Comparison of ENCODE assay signal across 16 cellular contexts in genomic region chr10:87974769-87975168, GRCh38.
A peak's percentile ranks its signal among the peaks of the same experiment; 100 is the strongest.
DNase-seq lines count a peak whose midpoint lies in the region; ATAC-seq, FAIRE-seq and TF ChIP-seq lines count a peak whose summit lies in the region.
"Had no signal": no experiment of that assay in that cellular context is flagged by ENCODE, and none has a peak within 500 bp of the region (broad histone marks: within the 10 kb centered on the region; RNA-seq: fewer than 3 reads in every experiment).

No MANE protein-coding gene starts in this region.

- H2AK9ac ChIP-seq in IMR-90 (replicated peaks; ENCODE audit: low read depth, low read length, poor library complexity) = no peak overlapping the region

- no peaks in the 10 kb centered on the region for H3K36me3 ChIP-seq in IMR-90 (ENCODE audit: control insufficient read depth, insufficient read depth, low read length)
- H3K36me3 ChIP-seq in iPS DF 6.9 (ENCODE audit: control insufficient read depth, insufficient read depth, low read length) = no peaks in the 10 kb centered on the region
- H3K36me3 ChIP-seq in neutrophil = no peaks in the 10 kb centered on the region
- H3K36me3 ChIP-seq in esophagus squamous epithelium = no peaks in the 10 kb centered on the region
- no peaks in the 10 kb centered on the region for H3K36me3 ChIP-seq in WERI-Rb-1

- H2AK5ac ChIP-seq in IMR-90 (ENCODE audit: low read depth, low read length) = no peak overlapping the region

- H4K20me1 ChIP-seq in IMR-90 (ENCODE audit: insufficient read depth, low read length) = no peaks in the 10 kb centered on the region

- H3K56ac ChIP-seq in IMR-90 (ENCODE audit: extremely low read depth, insufficient read depth, low read length) = no peak overlapping the region

- H3K4ac ChIP-seq in IMR-90 (ENCODE audit: low read depth, low read length) = no peak overlapping the region

- 0 out of 2 replicates have a peak overlapping the region, but pooled peaks have one; percentile 0 for H3K14ac ChIP-seq in IMR-90 (replicated peaks; ENCODE audit: low read depth, low read length)

- H3K27me3 ChIP-seq in IMR-90 (ENCODE audit: control insufficient read depth, insufficient read depth, low read length) (no peaks in the 10 kb centered on the region), iPS DF 6.9 (ENCODE audit: control insufficient read depth, insufficient read depth, low read length) (no peaks in the 10 kb centered on the region), neutrophil (no peaks in the 10 kb centered on the region), esophagus squamous epithelium (no peaks in the 10 kb centered on the region), WERI-Rb-1 (ENCODE audit: insufficient read depth, low read depth, severe bottlenecking) (no peaks in the 10 kb centered on the region)

- H4K5ac ChIP-seq in IMR-90 (ENCODE audit: low read depth, low read length) = no peak overlapping the region

- peak; percentile 24 for FAIRE-seq in GM18507 (lab: Jason Lieb, UNC)
- FAIRE-seq: H54 had no signal

- BruUV-seq in IMR-90 (replicated peaks; lab: Mats Ljungman, UMichigan) = no TSS peak

- no peak overlapping the region for H2AFZ ChIP-seq in IMR-90 (replicated peaks; ENCODE audit: low read length, poor library complexity)

- peaks cover 3% of the 10 kb centered on the region; the same call in 1 of the 2 replicates for H3K4me1 ChIP-seq in IMR-90 (ENCODE audit: control insufficient read depth, insufficient read depth, low read length)
- peaks cover 3% of the 10 kb centered on the region; the same call in 1 of the 2 replicates for H3K4me1 ChIP-seq in iPS DF 6.9 (ENCODE audit: control insufficient read depth, insufficient read depth, low read length)
- peaks cover 4 to 19% of the 10 kb centered on the region in 2 experiments for H3K4me1 ChIP-seq in neutrophil (ENCODE audit: control insufficient read depth in 1 of 2, insufficient read depth in 1 of 2, low read depth in 1 of 2, low read length in 1 of 2)
- H3K4me1 ChIP-seq in esophagus squamous epithelium = no peaks in the 10 kb centered on the region

- no peak for TF ChIP-seq CTCF in IMR-90 (conservative IDR thresholded peaks at IDR 0.05; ENCODE audit: low read depth, low read length)
- no peak for TF ChIP-seq CTCF in neutrophil (IDR thresholded peaks at IDR 0.05)
- no peak for TF ChIP-seq CTCF in esophagus squamous epithelium (IDR thresholded peaks at IDR 0.05)
- no peak for TF ChIP-seq CTCF in WERI-Rb-1 (IDR thresholded peaks at IDR 0.05; ENCODE audit: low read depth, low read length)

- no peak for ATAC-seq in IMR-90 (ENCODE audit: low read depth)

- H3K4me2 ChIP-seq in IMR-90 (ENCODE audit: low read depth, low read length) = no peak overlapping the region

- H4K91ac ChIP-seq in IMR-90 (ENCODE audit: insufficient read depth, low read depth, low read length) = no peak overlapping the region

- POLR2A ChIA-PET in IMR-90 (lab: Charles Lee; ENCODE audit: unreplicated experiment) = no interaction called here

- H2BK120ac ChIP-seq in IMR-90 (ENCODE audit: low read depth, low read length) = no peak overlapping the region

- in situ Hi-C loops in IMR-90 (cut with MboI; ENCODE audit: low sequenced_read_pairs) = no loop called here

- DNase-seq in GM18507 (ENCODE audit: extremely low spot score, insufficient read length, low read depth) = no peak
- DNase-seq in IMR-90 = no peak
- no peak for DNase-seq in iPS DF 6.9 (ENCODE audit: low read depth, low spot score)
- no peak for DNase-seq in posterior cingulate gyrus
- DNase-seq in esophagus squamous epithelium (lab: John Stamatoyannopoulos, UW) = no peak
- DNase-seq in WERI-Rb-1 = no peak
- DNase-seq: CD4-positive, CD25-positive, alpha-beta regulatory T cell; MV-4-11; NCI-H1417; NCI-H187 treated with DMSO at 0.1 percent for 48 hours; NCI-H446 treated with DMSO at 0.1 percent for 48 hours; NCI-H748 treated with DMSO at 0.1 percent for 48 hours; OCI-M1; SHP77 treated with DMSO at 0.1 percent for 48 hours had no signal

- TF ChIP-seq RAD21 in IMR-90 (IDR thresholded peaks at IDR 0.05; ENCODE audit: low read length) = no peak

- no peak overlapping the region for H3K4me3 ChIP-seq in IMR-90 (ENCODE audit: insufficient read depth, low read depth, low read length)
- H3K4me3 ChIP-seq in iPS DF 6.9 (ENCODE audit: low read length) = no peak overlapping the region
- H3K4me3 ChIP-seq in neutrophil (ENCODE audit: low read depth in 1 of 2, low read length in 1 of 2) = no peak overlapping the region
- no peak overlapping the region for H3K4me3 ChIP-seq in esophagus squamous epithelium
- H3K4me3 ChIP-seq in WERI-Rb-1 (ENCODE audit: low read depth, low read length) = no peak overlapping the region

- no peaks in the 10 kb centered on the region for H3K9me3 ChIP-seq in IMR-90 (ENCODE audit: control insufficient read depth, insufficient read depth, low read length)
- H3K9me3 ChIP-seq in iPS DF 6.9 (ENCODE audit: control insufficient read depth, insufficient read depth, low read length) = no peaks in the 10 kb centered on the region; the same call in 1 of the 2 replicates
- no peaks in the 10 kb centered on the region for H3K9me3 ChIP-seq in neutrophil
- H3K9me3 ChIP-seq in esophagus squamous epithelium = no peaks in the 10 kb centered on the region
- no peaks in the 10 kb centered on the region for H3K9me3 ChIP-seq in WERI-Rb-1 (ENCODE audit: severe bottlenecking)

- H2BK15ac ChIP-seq in IMR-90 (ENCODE audit: low read depth, low read length) = peak overlapping the region; percentile 42; the same call in 1 of the 3 replicates

- no peak overlapping the region; the same call in 1 of the 2 replicates for H3K23ac ChIP-seq in IMR-90 (ENCODE audit: low read depth, low read length)

- intact Hi-C loops in IMR-90 (cut with micrococcal nuclease) = loop anchor here (5.0 to 10.0 kb wide), 3 partner anchors 183 to 580 kb away; no protein-coding TSS in a partner anchor
- intact Hi-C loops in posterior cingulate gyrus (cut with DNase I) = no loop called here
- intact Hi-C loops in esophagus squamous epithelium (cut with DNase I) = no loop called here

- no CpG with 5 or more reads among the region's 1 CpG for WGBS in IMR-90 (ENCODE audit: extremely low coverage in 2 of 2, insufficient read length in 1 of 2), 2 experiments
- no CpG with 5 or more reads among the region's 1 CpG for WGBS in iPS DF 6.9 (ENCODE audit: insufficient coverage, insufficient read length)
- 88 to 100% methylated on average over 1 of the region's 1 CpG for WGBS in esophagus squamous epithelium, 2 donors

- TF ChIP-seq POLR2A in IMR-90 (IDR thresholded peaks at IDR 0.05; ENCODE audit: low read depth, low read length) = no peak
- no peak for TF ChIP-seq POLR2A in esophagus squamous epithelium (IDR thresholded peaks at IDR 0.05)

- H2BK20ac ChIP-seq in IMR-90 (ENCODE audit: low read depth, low read length) = no peak overlapping the region

- no peak overlapping the region for H2BK5ac ChIP-seq in IMR-90 (ENCODE audit: low read depth, low read length, poor library complexity, severe bottlenecking)

- H3K27ac ChIP-seq in IMR-90 (ENCODE audit: insufficient read depth, low read length) (no peak overlapping the region), iPS DF 6.9 (ENCODE audit: low read length) (peak overlapping the region; percentile 13), neutrophil (peak overlapping the region; percentile 66), esophagus squamous epithelium (no peak overlapping the region), WERI-Rb-1 (no peak overlapping the region)

- no peaks in the 10 kb centered on the region for H3K9me1 ChIP-seq in IMR-90 (ENCODE audit: insufficient read depth, low read length)

- CTCF ChIA-PET in IMR-90 (lab: Yijun Ruan, JAX) = no interaction called here

- H3K79me1 ChIP-seq in IMR-90 (ENCODE audit: low read depth in 1 of 2, low read length in 2 of 2) = no peaks in the 10 kb centered on the region

- H4K8ac ChIP-seq in IMR-90 (ENCODE audit: low read depth in 2 of 2, low read length in 2 of 2) = no peak overlapping the region; a peak in 1 of 4 replicates

- dilution Hi-C loops in IMR-90 (cut with HindIII; ENCODE audit: low sequenced_read_pairs, unreplicated experiment) = no loop called here

- H3K9ac ChIP-seq in IMR-90 (ENCODE audit: low read depth, low read length) = no peak overlapping the region

- H3K18ac ChIP-seq in IMR-90 (ENCODE audit: low read depth, low read length) = no peak overlapping the region

TF ChIP-seq in IMR-90, 13 proteins besides CTCF, POLR2A, EP300 and RAD21:
- TF ChIP-seq MAFK (IDR thresholded peaks at IDR 0.05; ENCODE audit: low read depth, low read length) = no peak
- no peak for TF ChIP-seq USF2 (IDR thresholded peaks at IDR 0.05; ENCODE audit: low read depth, low read length)
- TF ChIP-seq FOS (IDR thresholded peaks at IDR 0.05; ENCODE audit: low read depth, low read length) = no peak
- TF ChIP-seq SMC3 (IDR thresholded peaks at IDR 0.05; ENCODE audit: low read depth, low read length) = no peak
- TF ChIP-seq NFE2L2 (IDR thresholded peaks at IDR 0.05; ENCODE audit: low read depth, low read length) = no peak
- TF ChIP-seq ELK1 (IDR thresholded peaks at IDR 0.05; ENCODE audit: borderline replicate concordance, low read depth, low read length) = no peak
- TF ChIP-seq CHD1 (IDR thresholded peaks at IDR 0.05; ENCODE audit: low read depth, low read length) = no peak
- TF ChIP-seq MAZ (IDR thresholded peaks at IDR 0.05; ENCODE audit: borderline replicate concordance, low read depth, low read length) = no peak
TF ChIP-seq in IMR-90: peak in this region for 0.

Comparison
In these comparisons a context has a peak if more than half of its experiments do, and no peak if none do; other contexts are left out.
1. H3K27ac ChIP-seq: peak in iPS DF 6.9 (single experiment) and neutrophil (single experiment); none in IMR-90 (single experiment), esophagus squamous epithelium (0 of 4) and WERI-Rb-1 (single experiment).